Comparison of ENCODE assay signal across 14 cellular contexts in the genomic region with DNA sequence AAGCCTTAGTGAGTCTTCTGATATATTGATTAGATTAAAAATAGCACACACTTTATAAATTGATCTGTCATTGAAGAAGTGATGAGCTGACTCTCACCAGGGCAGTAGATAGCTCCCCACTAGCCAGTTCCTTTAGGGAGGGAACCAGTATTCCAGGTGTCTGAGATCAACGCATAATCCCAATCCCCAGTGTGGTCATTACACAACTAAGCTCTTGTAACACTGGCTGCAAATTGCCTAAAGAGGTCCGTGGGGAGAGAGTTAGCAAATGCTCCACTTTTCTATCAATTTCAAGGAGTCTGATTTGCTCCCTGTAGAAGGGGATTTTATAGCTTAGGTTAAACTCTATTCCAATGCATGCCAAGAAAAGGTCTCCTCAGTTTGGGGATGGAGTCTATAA. TPM values are rescaled to one million over a fixed set of nuclear protein-coding genes. Genes with fewer than 3 reads are reported as not detected.
DNase-seq lines count a peak whose midpoint lies in the region; ATAC-seq and TF ChIP-seq lines count a peak whose summit lies in the region.
"Had no signal": no experiment of that assay in that cellular context is flagged by ENCODE, and none has a peak within 500 bp of the region (broad histone marks: within the 10 kb centered on the region; RNA-seq: fewer than 3 reads in every experiment).

No MANE protein-coding gene starts in this region.

- H3K27me3 ChIP-seq in GM23248 (replicated peaks; ENCODE audit: insufficient read depth) (no peaks in the 10 kb centered on the region), PC-9 (ENCODE audit: insufficient read depth, low read depth) (no peaks in the 10 kb centered on the region)

- DNase-seq in GM23248 (no peak), PC-9 (no peak), fibroblast of gingiva (ENCODE audit: low read depth) (peak; percentile 19), skeletal muscle cell (ENCODE audit: low read depth) (peak; percentile 41), GM19238 (ENCODE audit: insufficient read length, low spot score) (no peak)
- DNase-seq: C1 segment of cervical spinal cord; CD4-positive, alpha-beta T cell; DMS79 treated with DMSO at 0.1 percent for 48 hours had no signal

- no peak overlapping the region for H2AFZ ChIP-seq in GM23248
- H2AFZ ChIP-seq in PC-9: no peak overlapping the region

- H4K20me1 ChIP-seq in GM23248 (ENCODE audit: insufficient read depth) (no peaks in the 10 kb centered on the region), PC-9 (ENCODE audit: insufficient read depth) (no peaks in the 10 kb centered on the region)

- H3K4me2 ChIP-seq in GM23248 (ENCODE audit: unreplicated experiment) (peak overlapping the region; percentile 8), PC-9 (peak overlapping the region; percentile 27)

- no TSS peak for BruUV-seq in PC-9 (replicated peaks; lab: Mats Ljungman, UMichigan)

- H3K9me2 ChIP-seq in GM23248 (ENCODE audit: insufficient read depth) (no peaks in the 10 kb centered on the region), PC-9 (ENCODE audit: insufficient read depth) (no peaks in the 10 kb centered on the region)

- no peak overlapping the region for H3K9ac ChIP-seq in GM23248

- peaks cover 31% of the 10 kb centered on the region for H3K4me1 ChIP-seq in GM23248 (ENCODE audit: insufficient read depth)
- peaks cover 19% of the 10 kb centered on the region for H3K4me1 ChIP-seq in PC-9 (replicated peaks; ENCODE audit: insufficient read depth)

- CTCF ChIA-PET in PC-9 (lab: Charles Lee): no interaction called here

- TF ChIP-seq CTCF in PC-9 (conservative IDR thresholded peaks at IDR 0.05): no peak

- WGBS in GM23248 (ENCODE audit: low coverage in 1 of 2, low lambda C conversion rate in 2 of 2, missing lambda C conversion rate in 2 of 2), 2 experiments: 94 to 95% methylated on average over 2 of the region's 2 CpGs

- in situ Hi-C loops in GM23248 (cut with MboI): no loop called here

- H3F3A ChIP-seq in GM23248 (ENCODE audit: insufficient read depth) (peaks cover 8% of the 10 kb centered on the region), PC-9 (ENCODE audit: insufficient read depth, low read depth) (peaks cover 6% of the 10 kb centered on the region)

- H3K27ac ChIP-seq in GM23248 (no peak overlapping the region), PC-9 (no peak overlapping the region)

- H3K4me3 ChIP-seq in GM23248 (no peak overlapping the region), PC-9 (no peak overlapping the region), skeletal muscle cell (ENCODE audit: low read depth, low read length) (no peak overlapping the region)

- intact Hi-C loops in PC-9 (cut with micrococcal nuclease; ENCODE audit: unreplicated experiment): no loop called here

- ATAC-seq in HG03469 (IDR thresholded peaks at IDR 0.05; ENCODE audit: unreplicated experiment) (no peak), HG03460 (IDR thresholded peaks at IDR 0.05; ENCODE audit: unreplicated experiment) (no peak), GM19455 (IDR thresholded peaks at IDR 0.05; ENCODE audit: unreplicated experiment) (no peak)
- ATAC-seq: HCT116 had no signal

- H3K36me3 ChIP-seq in GM23248 (ENCODE audit: low read depth) (no peaks in the 10 kb centered on the region), PC-9 (ENCODE audit: low read depth) (no peaks in the 10 kb centered on the region)

- H3K79me2 ChIP-seq in GM23248 (ENCODE audit: insufficient read depth): no peaks in the 10 kb centered on the region
- H3K79me2 ChIP-seq in PC-9 (ENCODE audit: low read depth): no peaks in the 10 kb centered on the region

- H3K9me3 ChIP-seq in GM23248 (ENCODE audit: low read depth) (no peaks in the 10 kb centered on the region), PC-9 (ENCODE audit: insufficient read depth, low read depth) (no peaks in the 10 kb centered on the region)

- POLR2A ChIA-PET in PC-9 (lab: Charles Lee; ENCODE audit: unreplicated experiment): no interaction called here

RNA-seq across cellular contexts. Expression of a gene that starts 7.7 kb away (rescaled TPM):
- total RNA-seq in GM23248 (2014; rRNA removed; shearing (Covaris generic)): 0.54 and 2.0 TPM in 2 replicates
- 0.29 and 0.53 TPM in 2 replicates for polyA plus RNA-seq in GM23248 (2016; fragmentation: Nextera tagmentation; extraction: Ambion mirVana)
- not detected in 2 replicates for total RNA-seq in PC-9 (2021)
- total RNA-seq: A172, Calu3 had no signal

Comparison
In these comparisons a context has a peak if more than half of its experiments do, and no peak if none do; other contexts are left out.
1. DNase-seq: peak in fibroblast of gingiva (single experiment) and skeletal muscle cell (single experiment); none in GM23248 (single experiment), PC-9 (0 of 2) and GM19238 (single experiment).